ENCODE assay signal across 17 cellular contexts in the genomic region with DNA sequence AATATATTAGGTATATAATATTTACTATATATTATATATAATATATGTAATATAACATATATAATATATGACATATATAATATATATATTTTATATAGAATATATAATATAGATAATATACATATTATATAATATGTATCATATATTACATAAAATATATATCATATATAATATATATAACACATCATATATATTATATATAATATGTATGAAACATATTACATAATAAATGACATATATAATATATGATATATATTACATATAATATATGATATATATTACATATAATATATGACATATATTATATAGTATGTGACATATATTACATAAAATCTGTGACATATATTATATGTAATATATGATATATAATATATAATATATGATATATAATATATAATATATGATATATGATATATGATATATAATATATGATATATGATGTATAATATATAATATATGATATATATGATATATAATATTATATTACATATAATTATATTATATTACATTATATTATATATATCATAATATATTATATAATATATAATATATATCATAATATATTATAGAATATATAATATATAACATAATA.
"Had no signal": no experiment of that assay in that cellular context is flagged by ENCODE, and none has a peak within 500 bp of the region (broad histone marks: within the 10 kb centered on the region; RNA-seq: fewer than 3 reads in every experiment).

No MANE protein-coding gene starts in this region.

- H2AFZ ChIP-seq: neural progenitor cell had no signal

- H3K36me3 ChIP-seq: neural progenitor cell, ovary, prostate gland, right atrium auricular region, spleen, suprapubic skin, tibial artery, transverse colon, upper lobe of right lung, uterus had no signal

- H3K27me3 ChIP-seq: neural progenitor cell, ovary, right atrium auricular region, spleen, suprapubic skin, testis, tibial artery, transverse colon, upper lobe of right lung, uterus had no signal

- H3K4me2 ChIP-seq: neural progenitor cell, smooth muscle cell had no signal

- H3K4me1 ChIP-seq: neural progenitor cell, prostate gland, right atrium auricular region, spleen, suprapubic skin, testis, tibial artery, transverse colon, upper lobe of right lung, uterus had no signal

- H3K9ac ChIP-seq: neural progenitor cell had no signal

- H3K9me3 ChIP-seq: ovary, prostate gland, right atrium auricular region, spleen, suprapubic skin, testis, tibial artery, transverse colon, upper lobe of right lung, uterus had no signal

- H3K4me3 ChIP-seq: neural progenitor cell, ovary, prostate gland, right atrium auricular region, skin epidermis, smooth muscle cell, spleen, suprapubic skin, testis, tibial artery, transverse colon, upper lobe of right lung, uterus had no signal

- DNase-seq: occipital lobe; retina; stimulated activated naive CD4-positive, alpha-beta T cell; substantia nigra had no signal

- H3K27ac ChIP-seq: neural progenitor cell, ovary, prostate gland, right atrium auricular region, skin epidermis, spleen, suprapubic skin, testis, tibial artery, transverse colon, upper lobe of right lung, uterus had no signal
